Comparison of ENCODE assay signal across 17 cellular contexts in genomic region chr19:8310342-8311055, GRCh38. TPM values are rescaled to one million over a fixed set of nuclear protein-coding genes. Genes with fewer than 3 reads are reported as not detected.
DNase-seq lines count a peak whose midpoint lies in the region; ATAC-seq and TF ChIP-seq lines count a peak whose summit lies in the region.
"Had no signal": no experiment of that assay in that cellular context is flagged by ENCODE, and none has a peak within 500 bp of the region (broad histone marks: within the 10 kb centered on the region; RNA-seq: fewer than 3 reads in every experiment).

No MANE protein-coding gene starts in this region.

- H3K79me1 ChIP-seq in mesendoderm (ENCODE audit: low read length): peaks cover 6% of the 10 kb centered on the region

- no peak overlapping the region for H3K18ac ChIP-seq in mesendoderm (ENCODE audit: low read length)

- no peak overlapping the region for H3K9ac ChIP-seq in mesendoderm (ENCODE audit: low read length)
- H3K9ac ChIP-seq: GM23248 had no signal

- no peak overlapping the region for H3K56ac ChIP-seq in mesendoderm (ENCODE audit: low read length)

- no peak overlapping the region for H3K4ac ChIP-seq in mesendoderm (ENCODE audit: low read depth, low read length)

- no peaks in the 10 kb centered on the region for H3K27me3 Mint-ChIP-seq in neural crest cell (ENCODE audit: low read depth)

- no peak overlapping the region for H2BK120ac ChIP-seq in mesendoderm (ENCODE audit: low read depth, low read length)

- TF ChIP-seq CTCF in C4-2B (conservative IDR thresholded peaks at IDR 0.05) (no peak), RWPE2 (IDR thresholded peaks at IDR 0.05; ENCODE audit: poor library complexity, severe bottlenecking) (no peak), neural crest cell (conservative IDR thresholded peaks at IDR 0.05) (no peak)

- WGBS in mesendoderm (ENCODE audit: extremely low coverage, insufficient coverage, low lambda C conversion rate): no CpG with 5 or more reads among the region's 17 CpGs

- peaks cover 2% of the 10 kb centered on the region for H3K79me2 ChIP-seq in mesendoderm (ENCODE audit: control insufficient read depth, insufficient read depth, low read length)

- no peaks in the 10 kb centered on the region for H3K9me3 ChIP-seq in RWPE2 (ENCODE audit: severe bottlenecking)

- DNase-seq in RWPE2 (ENCODE audit: low spot score) (peak; percentile 13), neural crest cell (ENCODE audit: low read depth, low spot score) (no peak), NCI-H2029 (lab: John Stamatoyannopoulos, UW) (no peak), mesendoderm (no peak), NCI-H1694 treated with DMSO at 0.1 percent for 48 hours (lab: John Stamatoyannopoulos, UW) (no peak)
- DNase-seq: activated T-cell treated with anti-CD3 and anti-CD28 coated beads, Interleukin-2, amount 50 U/mL, for 4 hours; AML-193; amniotic stem cell; DMS 273 treated with DMSO at 0.1 percent for 48 hours; GM23248; immature natural killer cell; NCI-H774; occipital lobe; substantia nigra had no signal

- H3K27ac Mint-ChIP-seq in neural crest cell (ENCODE audit: unreplicated experiment): no peak overlapping the region

- no peak overlapping the region for H4K8ac ChIP-seq in mesendoderm (ENCODE audit: low read depth, low read length)

- H3K27ac ChIP-seq in C4-2B (peak overlapping the region; percentile 91), RWPE2 (ENCODE audit: poor library complexity, severe bottlenecking) (no peak overlapping the region), mesendoderm (ENCODE audit: low read depth, low read length) (no peak overlapping the region)
- H3K27ac ChIP-seq: epithelial cell of prostate, GM23248 had no signal

- H3K23ac ChIP-seq in mesendoderm (ENCODE audit: low read length): no peak overlapping the region

- no peaks in the 10 kb centered on the region for H3K36me3 Mint-ChIP-seq in neural crest cell (ENCODE audit: low read depth)

- H3K4me1 ChIP-seq in RWPE2 (ENCODE audit: insufficient read depth, poor library complexity, severe bottlenecking) (peaks cover 3% of the 10 kb centered on the region), mesendoderm (ENCODE audit: control insufficient read depth, low read depth, low read length) (no peaks in the 10 kb centered on the region)

- peak overlapping the region; percentile 27 for H3K4me3 Mint-ChIP-seq in neural crest cell
- H3K4me3 Mint-ChIP-seq: activated T-cell treated with anti-CD3 and anti-CD28 coated beads, Interleukin-2, amount 50 U/mL, for 4 hours had no signal

- no peak overlapping the region for H2BK5ac ChIP-seq in mesendoderm (ENCODE audit: low read length)

- H3K36me3 ChIP-seq in RWPE2 (ENCODE audit: low read depth): peaks cover 47% of the 10 kb centered on the region
- no peaks in the 10 kb centered on the region for H3K36me3 ChIP-seq in mesendoderm (ENCODE audit: control insufficient read depth, insufficient read depth, low read length)

- no peak overlapping the region for H3K4me2 ChIP-seq in mesendoderm (ENCODE audit: low read length)

- no peak overlapping the region for H4K5ac ChIP-seq in mesendoderm (ENCODE audit: low read length)

- H3K4me3 ChIP-seq in RWPE2 (ENCODE audit: severe bottlenecking) (no peak overlapping the region), mesendoderm (ENCODE audit: low read length) (no peak overlapping the region)
- H3K4me3 ChIP-seq: GM23248 had no signal

- H3K27me3 ChIP-seq in RWPE2 (ENCODE audit: insufficient read depth, poor library complexity, severe bottlenecking): no peaks in the 10 kb centered on the region
- H3K27me3 ChIP-seq in mesendoderm (ENCODE audit: insufficient read depth, low read length, poor library complexity): no peaks in the 10 kb centered on the region

- no peak overlapping the region for H2BK15ac ChIP-seq in mesendoderm (replicated peaks; ENCODE audit: low read depth)

- ATAC-seq in RWPE2 (ENCODE audit: low read depth): no peak
- ATAC-seq: activated CD4-positive, CD25-positive, alpha-beta regulatory T cell treated with anti-CD3 and anti-CD28 coated beads, Interleukin-2, amount 50 U/mL, for 24 hours; activated T-cell treated with anti-CD3 and anti-CD28 coated beads, Interleukin-2, amount 50 U/mL, for 4 hours had no signal

- no peaks in the 10 kb centered on the region for H3K9me3 Mint-ChIP-seq in neural crest cell
- H3K9me3 Mint-ChIP-seq: activated T-cell treated with anti-CD3 and anti-CD28 coated beads, Interleukin-2, amount 50 U/mL, for 4 hours; immature natural killer cell had no signal

- peaks cover 28% of the 10 kb centered on the region for H3K4me1 Mint-ChIP-seq in neural crest cell

- no peak overlapping the region for H2AK5ac ChIP-seq in mesendoderm (ENCODE audit: low read length)

RNA-seq across cellular contexts. Expression of gene CD320, which starts 2.3 kb away (rescaled TPM):
- total RNA-seq in neural crest cell: 64.5 and 68.5 TPM in 2 replicates
- 44.9 TPM for polyA plus RNA-seq in mesendoderm (2013, experiment 1 of 2)
- polyA plus RNA-seq in mesendoderm (2013, experiment 2 of 2): 45.2 TPM

RNA-seq across cellular contexts. Expression of gene NDUFA7, which starts 10.7 kb away (rescaled TPM):
- 50.9 and 51.8 TPM in 2 replicates for total RNA-seq in neural crest cell
- polyA plus RNA-seq in mesendoderm (2013, experiment 1 of 2): 140 TPM
- polyA plus RNA-seq in mesendoderm (2013, experiment 2 of 2): 141 TPM

RNA-seq across cellular contexts. Expression of gene RPS28, which starts 10.8 kb away (rescaled TPM):
- total RNA-seq in neural crest cell: 1,577 and 1,634 TPM in 2 replicates
- 1,804 TPM for polyA plus RNA-seq in mesendoderm (2013, experiment 1 of 2)
- polyA plus RNA-seq in mesendoderm (2013, experiment 2 of 2): 1,761 TPM

RNA-seq across cellular contexts. Expression of gene KANK3, which starts 32.6 kb away (rescaled TPM):
- 0.66 and 0.77 TPM in 2 replicates for total RNA-seq in neural crest cell
- polyA plus RNA-seq in mesendoderm (2013, experiment 1 of 2): 0.41 TPM
- polyA plus RNA-seq in mesendoderm (2013, experiment 2 of 2): 0.50 TPM
- polyA plus RNA-seq: GM23248 had no signal

RNA-seq across cellular contexts. Expression of gene ANGPTL4, which starts 53.5 kb away (rescaled TPM):
- not detected in 2 replicates for total RNA-seq in neural crest cell
- 0.22 TPM for polyA plus RNA-seq in mesendoderm (2013, experiment 1 of 2)
- polyA plus RNA-seq in mesendoderm (2013, experiment 2 of 2): 0.18 TPM
- polyA plus RNA-seq: immature natural killer cell had no signal
